In genomic region chr2:70479816-70480215, GRCh38 we compare ENCODE assay signal across 17 cellular contexts.
"Had no signal": no experiment of that assay in that cellular context is flagged by ENCODE, and none has a peak within 500 bp of the region (broad histone marks: within the 10 kb centered on the region; RNA-seq: fewer than 3 reads in every experiment).

No MANE protein-coding gene starts in this region.

- H3K9me3 ChIP-seq: body of pancreas, gastrocnemius medialis had no signal

- DNase-seq: activated CD8-positive, alpha-beta memory T cell treated with anti-CD3 and anti-CD28 coated beads, Interleukin-2, amount 10 ng/mL, durations not matched to agents 7 days and 5 days; activated effector memory CD4-positive, alpha-beta T cell treated with anti-CD3 and anti-CD28 coated beads, Interleukin-2, amount 50 U/mL, for 16 hours; activated T-cell treated with anti-CD3 and anti-CD28 coated beads, Interleukin-2, amount 50 U/mL, for 24 hours; amniotic stem cell; body of pancreas; central memory CD4-positive, alpha-beta T cell; effector CD8-positive, alpha-beta T cell; gastrocnemius medialis; kidney; left ventricle myocardium superior; mesenchymal stem cell; occipital lobe; right cardiac atrium; stimulated activated naive CD4-positive, alpha-beta T cell; substantia nigra had no signal

- H3K4me3 ChIP-seq: body of pancreas, coronary artery, gastrocnemius medialis had no signal

- FAIRE-seq: kidney had no signal

- H3K27ac ChIP-seq: body of pancreas, coronary artery, gastrocnemius medialis had no signal

- ATAC-seq: activated CD8-positive, alpha-beta memory T cell treated with anti-CD3 and anti-CD28 coated beads, Interleukin-2, amount 10 ng/mL, durations not matched to agents 7 days and 5 days; activated naive CD4-positive, alpha-beta T cell treated with anti-CD3 and anti-CD28 coated beads, Interleukin-2, amount 50 U/mL, for 72 hours; body of pancreas; gastrocnemius medialis; left ventricle myocardium superior; right cardiac atrium had no signal

- H3K36me3 ChIP-seq: gastrocnemius medialis had no signal

- H3K27me3 ChIP-seq: body of pancreas had no signal

- H3K4me1 ChIP-seq: body of pancreas, gastrocnemius medialis had no signal
